ENCODE assay signal across 29 cellular contexts in genomic region chr14:27506272-27506671, GRCh38.
"Had no signal": no experiment of that assay in that cellular context is flagged by ENCODE, and none has a peak within 500 bp of the region (broad histone marks: within the 10 kb centered on the region; RNA-seq: fewer than 3 reads in every experiment).

No MANE protein-coding gene starts in this region.

- H3K27ac Mint-ChIP-seq: activated naive CD4-positive, alpha-beta T cell treated with anti-CD3 and anti-CD28 coated beads, Interleukin-2, amount 50 U/mL, for 72 hours; activated T-cell treated with anti-CD3 and anti-CD28 coated beads, Interleukin-2, amount 50 U/mL, for 72 hours; immature natural killer cell; naive thymus-derived CD4-positive, alpha-beta T cell; stimulated activated memory B cell treated with anti-CD40 and anti-IgM and Interleukin-4, amounts not matched to agents 10 μg/mL and 1 μg/mL and 100 μg/mL, for 72 hours; stimulated activated naive CD8-positive, alpha-beta T cell treated with anti-CD3 and anti-CD28 coated beads, Interleukin-15, amount 100 ng/mL, for 72 hours; type B pancreatic cell had no signal

- H3K27me3 ChIP-seq: gastrocnemius medialis, pancreas, sigmoid colon had no signal

- H3K36me3 Mint-ChIP-seq: immature natural killer cell; stimulated activated memory B cell treated with anti-CD40 and anti-IgM and Interleukin-4, amounts not matched to agents 10 μg/mL and 1 μg/mL and 100 μg/mL, for 72 hours had no signal

- H3K4me3 ChIP-seq: gastrocnemius medialis, pancreas, prostate gland, sigmoid colon had no signal

- DNase-seq: activated CD4-positive, alpha-beta T cell treated with anti-CD3 and anti-CD28 coated beads for 4 hours; activated CD4-positive, alpha-beta T cell treated with anti-CD3 and anti-CD28 coated beads, Interleukin-2, amount 50 U/mL, for 4 hours; activated naive CD4-positive, alpha-beta T cell; activated T-cell treated with anti-CD3 and anti-CD28 coated beads for 4 hours; activated T-cell treated with anti-CD3 and anti-CD28 coated beads, Interleukin-2, amount 50 U/mL, for 72 hours; effector CD8-positive, alpha-beta T cell; gastrocnemius medialis; hippocampal formation; immature natural killer cell; midbrain; naive thymus-derived CD4-positive, alpha-beta T cell; nucleus accumbens; retina; sigmoid colon; small intestine; stimulated activated CD4-positive, alpha-beta T cell treated with anti-CD3 and anti-CD28 coated beads, Interleukin-1b, Interleukin-23, amount 100 ng/mL, for 48 hours; stimulated activated CD4-positive, alpha-beta T cell treated with anti-CD3 and anti-CD28 coated beads, Interleukin-4, amount 100 ng/mL, for 4 hours; stimulated activated CD8-positive, alpha-beta memory T cell treated with anti-CD3 and anti-CD28 coated beads, Interleukin-4, amount 100 ng/mL, for 48 hours; stimulated activated naive CD8-positive, alpha-beta T cell treated with anti-CD3 and anti-CD28 coated beads, Interleukin-15, amount 100 ng/mL, for 72 hours; substantia nigra; T-helper 2 cell had no signal

- H3K4me1 ChIP-seq: gastrocnemius medialis, pancreas, prostate gland, sigmoid colon had no signal

- H3K27me3 Mint-ChIP-seq: naive thymus-derived CD4-positive, alpha-beta T cell; stimulated activated memory B cell treated with anti-CD40 and anti-IgM and Interleukin-4, amounts not matched to agents 10 μg/mL and 1 μg/mL and 100 μg/mL, for 72 hours; stimulated activated naive CD8-positive, alpha-beta T cell treated with anti-CD3 and anti-CD28 coated beads, Interleukin-15, amount 100 ng/mL, for 72 hours; type B pancreatic cell had no signal

- ATAC-seq: activated naive CD4-positive, alpha-beta T cell treated with anti-CD3 and anti-CD28 coated beads, Interleukin-2, amount 50 U/mL, for 72 hours; activated T-cell treated with anti-CD3 and anti-CD28 coated beads, Interleukin-2, amount 50 U/mL, for 72 hours; gastrocnemius medialis; naive thymus-derived CD4-positive, alpha-beta T cell; pancreas; stimulated activated memory B cell treated with anti-CD40 and anti-IgM and Interleukin-4, amounts not matched to agents 10 μg/mL and 1 μg/mL and 100 μg/mL, for 72 hours; stimulated activated naive CD8-positive, alpha-beta T cell treated with anti-CD3 and anti-CD28 coated beads, Interleukin-15, amount 100 ng/mL, for 72 hours had no signal

- FAIRE-seq: bronchial epithelial cell, colon, kidney, pancreas, small intestine had no signal

- H3K9me3 ChIP-seq: gastrocnemius medialis, pancreas, prostate gland, sigmoid colon had no signal

- H3K4me3 Mint-ChIP-seq: activated T-cell treated with anti-CD3 and anti-CD28 coated beads, Interleukin-2, amount 50 U/mL, for 72 hours; immature natural killer cell; naive thymus-derived CD4-positive, alpha-beta T cell; stimulated activated memory B cell treated with anti-CD40 and anti-IgM and Interleukin-4, amounts not matched to agents 10 μg/mL and 1 μg/mL and 100 μg/mL, for 72 hours; stimulated activated naive CD8-positive, alpha-beta T cell treated with anti-CD3 and anti-CD28 coated beads, Interleukin-15, amount 100 ng/mL, for 72 hours; type B pancreatic cell had no signal

- H3K27ac ChIP-seq: gastrocnemius medialis, pancreas, prostate gland, sigmoid colon had no signal

- H3K36me3 ChIP-seq: gastrocnemius medialis, pancreas, prostate gland, sigmoid colon had no signal

- H3K4me1 Mint-ChIP-seq: immature natural killer cell; naive thymus-derived CD4-positive, alpha-beta T cell; stimulated activated memory B cell treated with anti-CD40 and anti-IgM and Interleukin-4, amounts not matched to agents 10 μg/mL and 1 μg/mL and 100 μg/mL, for 72 hours; stimulated activated naive CD8-positive, alpha-beta T cell treated with anti-CD3 and anti-CD28 coated beads, Interleukin-15, amount 100 ng/mL, for 72 hours had no signal
